Comparison of ENCODE assay signal across 14 cellular contexts in the genomic region with DNA sequence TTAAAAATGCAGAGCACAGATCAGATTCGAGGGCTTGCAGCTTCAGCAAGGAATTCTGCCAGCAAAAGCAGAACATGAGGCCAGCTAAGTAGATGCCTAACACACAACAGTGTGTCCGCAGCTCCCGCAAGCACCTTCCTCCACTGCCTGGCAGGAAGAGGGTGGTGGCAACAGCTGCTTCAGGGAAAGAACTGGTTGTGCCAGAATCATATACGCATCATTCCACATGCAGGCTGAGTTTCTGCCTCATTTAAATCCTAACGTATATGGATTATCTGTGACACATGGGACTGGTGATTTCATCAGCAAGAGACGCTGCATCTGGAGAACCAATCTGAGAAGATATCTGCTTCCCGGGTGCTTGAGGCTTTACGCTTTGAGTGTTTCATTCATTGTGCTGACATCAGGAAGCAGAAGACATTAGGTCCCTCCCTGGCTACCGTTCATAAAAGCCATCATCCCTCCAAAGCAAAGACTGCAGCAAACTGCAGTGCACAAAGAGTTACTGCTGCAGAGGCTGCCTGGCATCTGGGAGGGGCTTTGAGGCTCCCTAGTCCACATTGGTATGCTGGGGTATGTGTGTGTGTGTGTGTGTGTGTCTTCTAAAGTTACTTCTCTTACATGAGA.
DNase-seq lines count a peak whose midpoint lies in the region; ATAC-seq and TF ChIP-seq lines count a peak whose summit lies in the region.
"Had no signal": no experiment of that assay in that cellular context is flagged by ENCODE, and none has a peak within 500 bp of the region (broad histone marks: within the 10 kb centered on the region; RNA-seq: fewer than 3 reads in every experiment).

No MANE protein-coding gene starts in this region.

- intact Hi-C loops in posterior vena cava (cut with DNase I) = no loop called here

- H3K9me3 ChIP-seq in fibroblast of lung (ENCODE audit: control insufficient read depth, insufficient read depth, low read depth, low read length) = no peaks in the 10 kb centered on the region
- H3K9me3 ChIP-seq: adrenal gland, right atrium auricular region had no signal

- peak; percentile 62 for ATAC-seq in GM23338
- ATAC-seq in HG03025 (IDR thresholded peaks at IDR 0.05; ENCODE audit: low FRiP score, unreplicated experiment) = no peak

- no peaks in the 10 kb centered on the region for H3K36me3 Mint-ChIP-seq in GM23338 (ENCODE audit: low read depth)
- H3K36me3 Mint-ChIP-seq: CD4-positive, alpha-beta memory T cell; memory B cell had no signal

- H3K27me3 Mint-ChIP-seq in GM23338 (ENCODE audit: insufficient read depth, low read depth, poor library complexity) = peaks cover 3% of the 10 kb centered on the region
- H3K27me3 Mint-ChIP-seq: CD4-positive, alpha-beta memory T cell had no signal

- no peaks in the 10 kb centered on the region for H3F3A ChIP-seq in GM23338 (replicated peaks; ENCODE audit: low read depth)

- peaks cover 12% of the 10 kb centered on the region; the same call in 1 of the 2 replicates for H3K4me1 ChIP-seq in GM23338 (ENCODE audit: insufficient read depth)
- no peaks in the 10 kb centered on the region for H3K4me1 ChIP-seq in fibroblast of lung (ENCODE audit: control insufficient read depth, extremely low read depth, insufficient read depth, low read length)
- H3K4me1 ChIP-seq: right atrium auricular region had no signal

- H3K27ac ChIP-seq in GM23338 (ENCODE audit: low read depth) (no peak overlapping the region), fibroblast of lung (ENCODE audit: insufficient read depth, low read length) (no peak overlapping the region)
- H3K27ac ChIP-seq: hepatocyte, right atrium auricular region had no signal

- H3K36me3 ChIP-seq in GM23338 (ENCODE audit: insufficient read depth) (no peaks in the 10 kb centered on the region), fibroblast of lung (ENCODE audit: control insufficient read depth, insufficient read depth, low read length) (no peaks in the 10 kb centered on the region)
- H3K36me3 ChIP-seq: right atrium auricular region had no signal

- peak; percentile 21 for DNase-seq in GM23338 (ENCODE audit: low spot score)
- DNase-seq in NCI-H69 (lab: John Stamatoyannopoulos, UW) = peak; percentile 30
- peak; percentile 49 to 57 for DNase-seq in fibroblast of lung (ENCODE audit: low read depth in 2 of 2)
- peak; percentile 40 for DNase-seq in putamen (ENCODE audit: low spot score)
- DNase-seq in posterior vena cava (ENCODE audit: low spot score) = no peak
- DNase-seq in effector CD8-positive, alpha-beta T cell (lab: John Stamatoyannopoulos, UW) = no peak
- DNase-seq in DMS114 treated with DMSO at 0.1 percent for 48 hours (lab: John Stamatoyannopoulos, UW; ENCODE audit: unreplicated experiment) = no peak
- DNase-seq: CD4-positive, alpha-beta memory T cell; effector CD4-positive, alpha-beta T cell had no signal

- TF ChIP-seq CTCF in GM23338 (conservative IDR thresholded peaks at IDR 0.05; ENCODE audit: low read depth in 2 of 2) (no peak), fibroblast of lung (conservative IDR thresholded peaks at IDR 0.05 in 1 of 2, IDR thresholded peaks at IDR 0.05 in 1 of 2; ENCODE audit: low read depth in 1 of 2, low read length in 2 of 2) (no peak)

- H3K27me3 ChIP-seq in GM23338 (ENCODE audit: insufficient read depth) (no peaks in the 10 kb centered on the region), fibroblast of lung (ENCODE audit: control insufficient read depth, insufficient read depth, low read length) (no peaks in the 10 kb centered on the region)
- H3K27me3 ChIP-seq: adrenal gland, hepatocyte, right atrium auricular region had no signal

- H3K9ac ChIP-seq in fibroblast of lung (ENCODE audit: insufficient read depth, low read length) = no peak overlapping the region

- no peak overlapping the region for H3K4me2 ChIP-seq in GM23338
- no peak overlapping the region for H3K4me2 ChIP-seq in fibroblast of lung (ENCODE audit: extremely low read depth, insufficient read depth, low read length)
- H3K4me2 ChIP-seq: hepatocyte had no signal

- peak overlapping the region; percentile 59; the same call in 1 of the 2 replicates for H2AFZ ChIP-seq in GM23338
- no peak overlapping the region for H2AFZ ChIP-seq in fibroblast of lung (ENCODE audit: low read length)
- H2AFZ ChIP-seq: hepatocyte had no signal

- H3K79me2 ChIP-seq in GM23338 (replicated peaks; ENCODE audit: insufficient read depth) = no peaks in the 10 kb centered on the region
- H3K79me2 ChIP-seq in fibroblast of lung (ENCODE audit: control insufficient read depth, insufficient read depth, low read length) = no peaks in the 10 kb centered on the region
- H3K79me2 ChIP-seq: hepatocyte had no signal

- no peak overlapping the region for H3K4me3 ChIP-seq in GM23338
- H3K4me3 ChIP-seq in fibroblast of lung (replicated peaks in 1 of 4; ENCODE audit: control extremely low read depth in 1 of 4, insufficient read depth in 1 of 4, low read depth in 3 of 4, low read length in 4 of 4) = no peak overlapping the region
- H3K4me3 ChIP-seq: adrenal gland, hepatocyte, right atrium auricular region had no signal

- H3K9me2 ChIP-seq in GM23338 (ENCODE audit: insufficient read depth) = no peaks in the 10 kb centered on the region; the same call in none of the 2 replicates

- peaks cover 16% of the 10 kb centered on the region; the same call in 2 of the 3 replicates for H3K4me1 Mint-ChIP-seq in GM23338
- H3K4me1 Mint-ChIP-seq: CD4-positive, alpha-beta memory T cell; memory B cell had no signal

- no peak overlapping the region for H3K4me3 Mint-ChIP-seq in GM23338
- H3K4me3 Mint-ChIP-seq: CD4-positive, alpha-beta memory T cell; memory B cell had no signal

- H3K27ac Mint-ChIP-seq in GM23338 = no peak overlapping the region
- H3K27ac Mint-ChIP-seq: CD4-positive, alpha-beta memory T cell; memory B cell had no signal

- H4K20me1 ChIP-seq in GM23338 (replicated peaks; ENCODE audit: insufficient read depth) (no peaks in the 10 kb centered on the region), fibroblast of lung (ENCODE audit: control insufficient read depth, extremely low read depth, insufficient read depth, low read length) (no peaks in the 10 kb centered on the region)

- H3K9me3 Mint-ChIP-seq in GM23338 = no peaks in the 10 kb centered on the region; the same call in 2 of the 3 replicates

TF ChIP-seq in GM23338, 12 proteins besides CTCF, POLR2A, EP300 and RAD21 (continues in another document):
- TF ChIP-seq EZH2phosphoT487 (IDR thresholded peaks at IDR 0.05; ENCODE audit: unreplicated experiment) (no peak), EZH2 (IDR thresholded peaks at IDR 0.05; ENCODE audit: low read depth, unreplicated experiment) (no peak), STAT1 (IDR thresholded peaks at IDR 0.05; ENCODE audit: unreplicated experiment) (no peak), JUNB (IDR thresholded peaks at IDR 0.05; ENCODE audit: unreplicated experiment) (no peak), ZNF114 (CRISPR knock-in tag; IDR thresholded peaks at IDR 0.05) (no peak), CREB1 (CRISPR knock-in tag; IDR thresholded peaks at IDR 0.05; ENCODE audit: low read depth) (no peak)
- TF ChIP-seq, protein P1, sequence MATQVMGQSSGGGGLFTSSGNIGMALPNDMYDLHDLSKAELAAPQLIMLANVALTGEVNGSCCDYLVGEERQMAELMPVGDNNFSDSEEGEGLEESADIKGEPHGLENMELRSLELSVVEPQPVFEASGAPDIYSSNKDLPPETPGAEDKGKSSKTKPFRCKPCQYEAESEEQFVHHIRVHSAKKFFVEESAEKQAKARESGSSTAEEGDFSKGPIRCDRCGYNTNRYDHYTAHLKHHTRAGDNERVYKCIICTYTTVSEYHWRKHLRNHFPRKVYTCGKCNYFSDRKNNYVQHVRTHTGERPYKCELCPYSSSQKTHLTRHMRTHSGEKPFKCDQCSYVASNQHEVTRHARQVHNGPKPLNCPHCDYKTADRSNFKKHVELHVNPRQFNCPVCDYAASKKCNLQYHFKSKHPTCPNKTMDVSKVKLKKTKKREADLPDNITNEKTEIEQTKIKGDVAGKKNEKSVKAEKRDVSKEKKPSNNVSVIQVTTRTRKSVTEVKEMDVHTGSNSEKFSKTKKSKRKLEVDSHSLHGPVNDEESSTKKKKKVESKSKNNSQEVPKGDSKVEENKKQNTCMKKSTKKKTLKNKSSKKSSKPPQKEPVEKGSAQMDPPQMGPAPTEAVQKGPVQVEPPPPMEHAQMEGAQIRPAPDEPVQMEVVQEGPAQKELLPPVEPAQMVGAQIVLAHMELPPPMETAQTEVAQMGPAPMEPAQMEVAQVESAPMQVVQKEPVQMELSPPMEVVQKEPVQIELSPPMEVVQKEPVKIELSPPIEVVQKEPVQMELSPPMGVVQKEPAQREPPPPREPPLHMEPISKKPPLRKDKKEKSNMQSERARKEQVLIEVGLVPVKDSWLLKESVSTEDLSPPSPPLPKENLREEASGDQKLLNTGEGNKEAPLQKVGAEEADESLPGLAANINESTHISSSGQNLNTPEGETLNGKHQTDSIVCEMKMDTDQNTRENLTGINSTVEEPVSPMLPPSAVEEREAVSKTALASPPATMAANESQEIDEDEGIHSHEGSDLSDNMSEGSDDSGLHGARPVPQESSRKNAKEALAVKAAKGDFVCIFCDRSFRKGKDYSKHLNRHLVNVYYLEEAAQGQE (IDR thresholded peaks at IDR 0.05; ENCODE audit: unreplicated experiment) = no peak

Comparison
In these comparisons a context has a peak if more than half of its experiments do, and no peak if none do; other contexts are left out.
1. DNase-seq: peak in GM23338 (single experiment), NCI-H69 (single experiment), fibroblast of lung (2 of 2) and putamen (single experiment); none in posterior vena cava (single experiment), effector CD8-positive, alpha-beta T cell (single experiment) and DMS114 treated with DMSO at 0.1 percent for 48 hours (single experiment).